Comparison of ENCODE assay signal across 23 cellular contexts in the genomic region with DNA sequence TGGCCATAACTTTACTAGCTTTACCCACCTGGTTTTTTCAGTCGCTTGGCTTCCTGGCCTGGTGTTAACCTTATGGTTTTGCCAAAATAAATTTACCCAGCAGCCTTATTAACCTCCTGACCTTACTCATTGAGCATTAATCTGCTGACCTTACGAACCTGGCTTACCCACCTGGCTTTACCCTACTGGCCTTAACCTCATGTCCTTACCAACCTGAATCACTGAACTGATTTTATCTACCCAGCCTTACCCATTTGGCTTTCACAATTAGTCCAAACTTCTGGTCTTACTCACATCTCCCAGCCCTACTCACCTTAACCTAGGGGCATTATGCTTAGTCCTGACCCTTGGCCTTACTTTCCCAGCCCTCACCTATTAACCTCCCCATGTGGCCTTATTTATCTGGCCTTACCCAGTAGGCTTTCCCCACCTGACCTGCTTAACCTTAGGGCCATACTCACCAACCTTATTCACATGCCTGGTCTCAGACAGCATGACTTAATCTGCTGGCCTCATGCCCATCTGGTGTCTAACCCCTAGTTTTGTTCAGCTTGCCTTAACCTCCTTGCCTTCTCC.
DNase-seq lines count a peak whose midpoint lies in the region; ATAC-seq and TF ChIP-seq lines count a peak whose summit lies in the region.
"Had no signal": no experiment of that assay in that cellular context is flagged by ENCODE, and none has a peak within 500 bp of the region (broad histone marks: within the 10 kb centered on the region; RNA-seq: fewer than 3 reads in every experiment).

No MANE protein-coding gene starts in this region.

- DNase-seq in GM23248 (peak; percentile 2), NCI-H82 treated with DMSO at 0.1 percent for 48 hours (lab: John Stamatoyannopoulos, UW; ENCODE audit: unreplicated experiment) (peak; percentile 26), right lobe of liver (peak in 1 of 3 donors; percentile 45), NCI-H2171 (lab: John Stamatoyannopoulos, UW) (no peak), GM03348 (ENCODE audit: low spot score) (no peak)
- DNase-seq: 8988T; ACHN; AML-193; BE2C; Calu3; CD4-positive, alpha-beta T cell; CD8-positive, alpha-beta memory T cell; DMS53; DMS79 treated with DMSO at 0.1 percent for 48 hours; GF-D8; H9 had no signal

- H3K27ac ChIP-seq in GM23248 (no peak overlapping the region), right lobe of liver (no peak overlapping the region)
- H3K27ac ChIP-seq: A549; BLaER1 treated with 17β-estradiol and CSF1 and Interleukin-3, amounts not matched to agents 10 nM and 100 nM had no signal

- H3F3A ChIP-seq in GM23248 (ENCODE audit: insufficient read depth): no peaks in the 10 kb centered on the region

- TF ChIP-seq POLR2A in right lobe of liver (IDR thresholded peaks at IDR 0.05): no peak
- TF ChIP-seq POLR2A in GM18505 (IDR thresholded peaks at IDR 0.05; ENCODE audit: borderline replicate concordance, extremely low read depth, insufficient read depth, insufficient read length): no peak

- ATAC-seq in esophagus mucosa: peak; percentile 44
- peak; percentile 70 to 88 (median 78) for ATAC-seq in right lobe of liver
- no peak for ATAC-seq in HG03095 (IDR thresholded peaks at IDR 0.05; ENCODE audit: unreplicated experiment)
- ATAC-seq in GM18505 (IDR thresholded peaks at IDR 0.05; ENCODE audit: unreplicated experiment): no peak
- ATAC-seq: A549, GM23338, HCT116 had no signal

- H3K4me1 ChIP-seq in GM23248 (ENCODE audit: insufficient read depth) (no peaks in the 10 kb centered on the region), right lobe of liver (peaks cover 0 to 7% (median 0%) of the 10 kb centered on the region in 4 donors)
- H3K4me1 ChIP-seq: A549; BE2C; BLaER1 treated with 17β-estradiol and CSF1 and Interleukin-3, amounts not matched to agents 10 nM and 100 nM had no signal

- H2AFZ ChIP-seq in GM23248: no peak overlapping the region
- H2AFZ ChIP-seq: GM23338 had no signal

- in situ Hi-C loops in GM23248 (cut with MboI): no loop called here

- no peak for TF ChIP-seq CTCF in right lobe of liver (IDR thresholded peaks at IDR 0.05)

- 69 to 85% methylated on average over 2 of the region's 2 CpGs for WGBS in GM23248 (ENCODE audit: low coverage in 1 of 2, low lambda C conversion rate in 2 of 2, missing lambda C conversion rate in 2 of 2), 2 experiments
- 32% methylated on average over 2 of the region's 2 CpGs for WGBS in right lobe of liver (ENCODE audit: insufficient coverage, low coverage, low lambda C conversion rate, missing lambda C conversion rate)

- H3K4me2 ChIP-seq in GM23248 (ENCODE audit: unreplicated experiment): no peak overlapping the region
- H3K4me2 ChIP-seq: A549; BLaER1 treated with 17β-estradiol and CSF1 and Interleukin-3, amounts not matched to agents 10 nM and 100 nM; GM23338 had no signal

- H3K4me3 ChIP-seq in GM23248 (no peak overlapping the region), right lobe of liver (no peak overlapping the region)
- H3K4me3 ChIP-seq: A549; BLaER1 treated with 17β-estradiol and CSF1 and Interleukin-3, amounts not matched to agents 10 nM and 100 nM; GM23338 had no signal

- H3K27me3 ChIP-seq in GM23248 (replicated peaks; ENCODE audit: insufficient read depth) (no peaks in the 10 kb centered on the region), right lobe of liver (no peaks in the 10 kb centered on the region)
- H3K27me3 ChIP-seq: BE2C; BLaER1 treated with 17β-estradiol and CSF1 and Interleukin-3, amounts not matched to agents 10 nM and 100 nM had no signal

- no peaks in the 10 kb centered on the region for H3K36me3 ChIP-seq in GM23248 (ENCODE audit: low read depth)
- H3K36me3 ChIP-seq in right lobe of liver: no peaks in the 10 kb centered on the region
- H3K36me3 ChIP-seq: BE2C; BLaER1 treated with 17β-estradiol and CSF1 and Interleukin-3, amounts not matched to agents 10 nM and 100 nM had no signal

- no peaks in the 10 kb centered on the region for H3K9me3 ChIP-seq in GM23248 (ENCODE audit: low read depth)
- no peaks in the 10 kb centered on the region for H3K9me3 ChIP-seq in right lobe of liver
- H3K9me3 ChIP-seq: A549, BE2C had no signal

- H4K20me1 ChIP-seq in GM23248 (ENCODE audit: insufficient read depth): no peaks in the 10 kb centered on the region
- H4K20me1 ChIP-seq: BLaER1 treated with 17β-estradiol and CSF1 and Interleukin-3, amounts not matched to agents 10 nM and 100 nM had no signal

- H3K9ac ChIP-seq in GM23248: no peak overlapping the region
- H3K9ac ChIP-seq: BLaER1 treated with 17β-estradiol and CSF1 and Interleukin-3, amounts not matched to agents 10 nM and 100 nM had no signal

- no peaks in the 10 kb centered on the region for H3K9me2 ChIP-seq in GM23248 (ENCODE audit: insufficient read depth)

- H3K79me2 ChIP-seq in GM23248 (ENCODE audit: insufficient read depth): no peaks in the 10 kb centered on the region

- intact Hi-C loops in right lobe of liver (cut with DNase I): no loop called here

Comparison
In these comparisons a context has a peak if more than half of its experiments do, and no peak if none do; other contexts are left out.
1. DNase-seq: peak in GM23248 (single experiment) and NCI-H82 treated with DMSO at 0.1 percent for 48 hours (single experiment); none in NCI-H2171 (single experiment) and GM03348 (single experiment).
2. ATAC-seq: peak in esophagus mucosa (single experiment) and right lobe of liver (4 of 4); none in HG03095 (single experiment) and GM18505 (single experiment).